1 cellular context compared by ENCODE assay signal in the genomic region with DNA sequence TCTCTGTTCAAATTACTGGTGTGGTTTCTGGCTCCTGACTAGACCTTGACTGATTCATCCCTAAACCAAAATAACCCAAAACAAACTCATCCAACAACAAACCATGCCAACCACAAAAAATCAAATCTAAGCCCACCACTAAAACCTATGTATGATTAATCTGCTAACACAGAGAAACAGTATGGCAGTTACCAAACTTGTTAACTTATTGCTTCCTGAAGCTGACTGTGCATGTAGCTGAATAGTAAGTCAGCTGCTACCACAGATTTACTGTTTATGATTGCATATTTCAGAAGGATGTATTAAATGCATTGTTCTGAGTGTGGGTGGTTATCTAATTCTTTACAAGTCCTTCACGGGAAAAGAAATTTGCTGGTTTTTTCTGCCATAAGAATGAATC.
TF ChIP-seq lines count a peak whose summit lies in the region.

No MANE protein-coding gene starts in this region.

TF ChIP-seq in WTC11, 78 proteins besides CTCF, POLR2A, EP300 and RAD21 (continued from another document):
- TF ChIP-seq EMX1 (CRISPR knock-in tag; IDR thresholded peaks at IDR 0.05) (no peak), ELF4 (CRISPR knock-in tag; IDR thresholded peaks at IDR 0.05; ENCODE audit: low read depth) (no peak)
- TF ChIP-seq, protein P1, sequence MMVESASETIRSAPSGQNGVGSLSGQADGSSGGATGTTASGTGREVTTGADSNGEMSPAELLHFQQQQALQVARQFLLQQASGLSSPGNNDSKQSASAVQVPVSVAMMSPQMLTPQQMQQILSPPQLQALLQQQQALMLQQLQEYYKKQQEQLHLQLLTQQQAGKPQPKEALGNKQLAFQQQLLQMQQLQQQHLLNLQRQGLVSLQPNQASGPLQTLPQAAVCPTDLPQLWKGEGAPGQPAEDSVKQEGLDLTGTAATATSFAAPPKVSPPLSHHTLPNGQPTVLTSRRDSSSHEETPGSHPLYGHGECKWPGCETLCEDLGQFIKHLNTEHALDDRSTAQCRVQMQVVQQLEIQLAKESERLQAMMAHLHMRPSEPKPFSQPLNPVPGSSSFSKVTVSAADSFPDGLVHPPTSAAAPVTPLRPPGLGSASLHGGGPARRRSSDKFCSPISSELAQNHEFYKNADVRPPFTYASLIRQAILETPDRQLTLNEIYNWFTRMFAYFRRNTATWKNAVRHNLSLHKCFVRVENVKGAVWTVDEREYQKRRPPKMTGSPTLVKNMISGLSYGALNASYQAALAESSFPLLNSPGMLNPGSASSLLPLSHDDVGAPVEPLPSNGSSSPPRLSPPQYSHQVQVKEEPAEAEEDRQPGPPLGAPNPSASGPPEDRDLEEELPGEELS (CRISPR knock-in tag; IDR thresholded peaks at IDR 0.05): no peak
- TF ChIP-seq, protein P2, sequence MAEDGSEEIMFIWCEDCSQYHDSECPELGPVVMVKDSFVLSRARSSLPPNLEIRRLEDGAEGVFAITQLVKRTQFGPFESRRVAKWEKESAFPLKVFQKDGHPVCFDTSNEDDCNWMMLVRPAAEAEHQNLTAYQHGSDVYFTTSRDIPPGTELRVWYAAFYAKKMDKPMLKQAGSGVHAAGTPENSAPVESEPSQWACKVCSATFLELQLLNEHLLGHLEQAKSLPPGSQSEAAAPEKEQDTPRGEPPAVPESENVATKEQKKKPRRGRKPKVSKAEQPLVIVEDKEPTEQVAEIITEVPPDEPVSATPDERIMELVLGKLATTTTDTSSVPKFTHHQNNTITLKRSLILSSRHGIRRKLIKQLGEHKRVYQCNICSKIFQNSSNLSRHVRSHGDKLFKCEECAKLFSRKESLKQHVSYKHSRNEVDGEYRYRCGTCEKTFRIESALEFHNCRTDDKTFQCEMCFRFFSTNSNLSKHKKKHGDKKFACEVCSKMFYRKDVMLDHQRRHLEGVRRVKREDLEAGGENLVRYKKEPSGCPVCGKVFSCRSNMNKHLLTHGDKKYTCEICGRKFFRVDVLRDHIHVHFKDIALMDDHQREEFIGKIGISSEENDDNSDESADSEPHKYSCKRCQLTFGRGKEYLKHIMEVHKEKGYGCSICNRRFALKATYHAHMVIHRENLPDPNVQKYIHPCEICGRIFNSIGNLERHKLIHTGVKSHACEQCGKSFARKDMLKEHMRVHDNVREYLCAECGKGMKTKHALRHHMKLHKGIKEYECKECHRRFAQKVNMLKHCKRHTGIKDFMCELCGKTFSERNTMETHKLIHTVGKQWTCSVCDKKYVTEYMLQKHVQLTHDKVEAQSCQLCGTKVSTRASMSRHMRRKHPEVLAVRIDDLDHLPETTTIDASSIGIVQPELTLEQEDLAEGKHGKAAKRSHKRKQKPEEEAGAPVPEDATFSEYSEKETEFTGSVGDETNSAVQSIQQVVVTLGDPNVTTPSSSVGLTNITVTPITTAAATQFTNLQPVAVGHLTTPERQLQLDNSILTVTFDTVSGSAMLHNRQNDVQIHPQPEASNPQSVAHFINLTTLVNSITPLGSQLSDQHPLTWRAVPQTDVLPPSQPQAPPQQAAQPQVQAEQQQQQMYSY (CRISPR knock-in tag; IDR thresholded peaks at IDR 0.05): no peak
TF ChIP-seq in WTC11: peak in this region for 0.
